In the genomic region with DNA sequence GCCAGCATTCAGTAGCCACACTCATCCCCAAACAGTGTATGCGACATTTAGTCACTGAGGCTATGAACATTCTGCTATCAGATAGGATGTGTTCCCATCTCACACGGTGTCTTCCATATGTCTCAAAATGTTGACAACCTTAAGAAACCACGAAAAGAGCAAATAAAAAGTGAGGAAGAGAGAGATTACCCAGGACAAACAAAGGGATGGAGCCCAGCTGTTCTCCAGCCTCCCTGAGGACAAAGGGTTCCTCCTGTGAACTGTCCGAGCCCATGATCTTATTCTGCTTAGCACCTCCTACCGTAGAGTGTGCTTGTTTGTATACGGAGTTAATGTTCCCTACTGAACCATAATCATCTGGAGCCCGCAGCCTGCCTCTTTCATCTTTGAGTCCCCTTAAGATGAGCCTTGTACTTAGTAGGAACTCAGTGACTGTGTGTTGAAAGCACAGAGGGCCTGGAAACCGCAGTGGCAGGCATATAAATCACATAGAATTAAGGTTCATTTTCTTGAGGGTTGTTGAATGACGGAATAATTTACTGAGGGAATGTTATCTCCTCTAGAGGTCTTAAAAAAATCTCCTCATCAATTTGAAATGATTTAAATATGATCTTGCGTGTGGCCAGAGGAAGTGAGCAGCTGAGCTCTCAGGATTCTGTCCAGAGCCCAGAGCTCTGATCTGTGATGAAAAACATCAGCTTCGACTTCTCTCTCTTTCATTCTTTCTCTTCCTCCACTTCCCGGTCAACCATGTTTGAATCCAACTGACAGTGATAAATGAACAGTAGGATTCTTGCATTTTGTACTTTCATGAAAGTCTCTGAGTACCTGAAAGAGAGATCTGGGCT, we compare ENCODE assay signal across 1 cellular context.
TF ChIP-seq lines count a peak whose summit lies in the region.

No MANE protein-coding gene starts in this region.

TF ChIP-seq in WTC11, 78 proteins besides CTCF, POLR2A, EP300 and RAD21 (continued from another document):
- TF ChIP-seq, protein P1, sequence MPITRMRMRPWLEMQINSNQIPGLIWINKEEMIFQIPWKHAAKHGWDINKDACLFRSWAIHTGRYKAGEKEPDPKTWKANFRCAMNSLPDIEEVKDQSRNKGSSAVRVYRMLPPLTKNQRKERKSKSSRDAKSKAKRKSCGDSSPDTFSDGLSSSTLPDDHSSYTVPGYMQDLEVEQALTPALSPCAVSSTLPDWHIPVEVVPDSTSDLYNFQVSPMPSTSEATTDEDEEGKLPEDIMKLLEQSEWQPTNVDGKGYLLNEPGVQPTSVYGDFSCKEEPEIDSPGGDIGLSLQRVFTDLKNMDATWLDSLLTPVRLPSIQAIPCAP (CRISPR knock-in tag; IDR thresholded peaks at IDR 0.05) = no peak
- TF ChIP-seq ATF6 (CRISPR knock-in tag; IDR thresholded peaks at IDR 0.05) = no peak
- TF ChIP-seq GTF2I (CRISPR knock-in tag; conservative IDR thresholded peaks at IDR 0.05) = no peak
